ENCODE assay signal across 4 cellular contexts in genomic region chr14:104890292-104890691, GRCh38. TPM values are rescaled to one million over a fixed set of nuclear protein-coding genes. Genes with fewer than 3 reads are reported as not detected.
"Had no signal": no experiment of that assay in that cellular context is flagged by ENCODE, and none has a peak within 500 bp of the region (broad histone marks: within the 10 kb centered on the region; RNA-seq: fewer than 3 reads in every experiment).

No MANE protein-coding gene starts in this region.

RNA-seq across cellular contexts. Expression of gene PLD4, which starts 34.4 kb away (rescaled TPM):
- total RNA-seq: LHCN-M2, M059J, MCF 10A, NCI-H460 had no signal
